In genomic region chr9:133712221-133713100, GRCh38 we compare ENCODE assay signal across 19 cellular contexts. TPM values are rescaled to one million over a fixed set of nuclear protein-coding genes. Genes with fewer than 3 reads are reported as not detected.
DNase-seq lines count a peak whose midpoint lies in the region; ATAC-seq and TF ChIP-seq lines count a peak whose summit lies in the region.
"Had no signal": no experiment of that assay in that cellular context is flagged by ENCODE, and none has a peak within 500 bp of the region (broad histone marks: within the 10 kb centered on the region; RNA-seq: fewer than 3 reads in every experiment).

No MANE protein-coding gene starts in this region.

- H3K4me1 ChIP-seq in lower lobe of right lung (peaks cover 22% of the 10 kb centered on the region), upper lobe of right lung (peaks cover 8% of the 10 kb centered on the region), foreskin keratinocyte (no peaks in the 10 kb centered on the region)
- H3K4me1 ChIP-seq: HAP-1 had no signal

- H3K27me3 Mint-ChIP-seq in activated naive CD4-positive, alpha-beta T cell treated with anti-CD3 and anti-CD28 coated beads for 36 hours (ENCODE audit: low read depth), result no peaks in the 10 kb centered on the region

- H3K36me3 Mint-ChIP-seq in activated naive CD4-positive, alpha-beta T cell treated with anti-CD3 and anti-CD28 coated beads for 36 hours (ENCODE audit: low read depth), result no peaks in the 10 kb centered on the region
- H3K36me3 Mint-ChIP-seq: activated CD4-positive, alpha-beta memory T cell treated with anti-CD3 and anti-CD28 coated beads for 36 hours; CD8-positive, alpha-beta memory T cell had no signal

- DNase-seq in activated naive CD4-positive, alpha-beta T cell treated with anti-CD3 and anti-CD28 coated beads for 36 hours, result peak; percentile 2
- DNase-seq in activated naive CD4-positive, alpha-beta T cell (lab: John Stamatoyannopoulos, UW), result no peak
- DNase-seq in WERI-Rb-1 (no peak), lower lobe of right lung (no peak), upper lobe of right lung (peak; percentile 44), NCI-H526 (lab: John Stamatoyannopoulos, UW) (no peak), foreskin keratinocyte (no peak)
- DNase-seq: activated CD4-positive, alpha-beta memory T cell treated with anti-CD3 and anti-CD28 coated beads for 36 hours; activated T-cell treated with anti-CD3 and anti-CD28 coated beads, Interleukin-2, amount 50 U/mL, for 72 hours; NCI-H187 treated with DMSO at 0.1 percent for 48 hours; NCI-H446; NK-92 treated with Interleukin-12 subunit alpha and Interleukin-12 subunit beta, amount 100 ng/mL, for 24 hours; stimulated activated CD4-positive, alpha-beta T cell treated with anti-CD3 and anti-CD28 coated beads, Interleukin-12 subunit alpha, Interleukin-12 subunit beta, amount 100 ng/mL, for 4 hours; testis had no signal

- CTCF ChIA-PET in activated naive CD4-positive, alpha-beta T cell treated with anti-CD3 and anti-CD28 coated beads for 36 hours (lab: Charles Lee), result no interaction called here

- no peak for TF ChIP-seq CTCF in WERI-Rb-1 (IDR thresholded peaks at IDR 0.05; ENCODE audit: low read depth, low read length)
- no peak for TF ChIP-seq CTCF in lower lobe of right lung (IDR thresholded peaks at IDR 0.05)
- TF ChIP-seq CTCF in upper lobe of right lung (IDR thresholded peaks at IDR 0.05), result no peak
- TF ChIP-seq CTCF in foreskin keratinocyte (conservative IDR thresholded peaks at IDR 0.05), result no peak

- H3K4me3 ChIP-seq in WERI-Rb-1 (ENCODE audit: low read depth, low read length) (no peak overlapping the region), lower lobe of right lung (no peak overlapping the region), upper lobe of right lung (no peak overlapping the region)
- H3K4me3 ChIP-seq: cardiac muscle cell, HAP-1, lung, testis had no signal

- no peak overlapping the region for H3K27ac Mint-ChIP-seq in activated naive CD4-positive, alpha-beta T cell treated with anti-CD3 and anti-CD28 coated beads for 36 hours
- H3K27ac Mint-ChIP-seq: activated CD4-positive, alpha-beta memory T cell treated with anti-CD3 and anti-CD28 coated beads for 36 hours; activated T-cell treated with anti-CD3 and anti-CD28 coated beads, Interleukin-2, amount 50 U/mL, for 72 hours had no signal

- no peak overlapping the region for H3K4me3 Mint-ChIP-seq in activated naive CD4-positive, alpha-beta T cell treated with anti-CD3 and anti-CD28 coated beads for 36 hours
- H3K4me3 Mint-ChIP-seq: activated CD4-positive, alpha-beta memory T cell treated with anti-CD3 and anti-CD28 coated beads for 36 hours; activated T-cell treated with anti-CD3 and anti-CD28 coated beads, Interleukin-2, amount 50 U/mL, for 72 hours; CD8-positive, alpha-beta memory T cell had no signal

- H3K27ac ChIP-seq in WERI-Rb-1 (peak overlapping the region; percentile 88), lower lobe of right lung (peak overlapping the region; percentile 64), upper lobe of right lung (peak overlapping the region; percentile 70), foreskin keratinocyte (no peak overlapping the region)
- H3K27ac ChIP-seq: cardiac muscle cell, testis had no signal

- intact Hi-C loops in activated naive CD4-positive, alpha-beta T cell treated with anti-CD3 and anti-CD28 coated beads for 36 hours (cut with micrococcal nuclease), result no loop called here
- intact Hi-C loops in lower lobe of right lung (cut with DNase I) (no loop called here), upper lobe of right lung (cut with DNase I) (no loop called here)

- no peaks in the 10 kb centered on the region for H3K27me3 ChIP-seq in WERI-Rb-1 (ENCODE audit: insufficient read depth, low read depth, severe bottlenecking)
- no peaks in the 10 kb centered on the region for H3K27me3 ChIP-seq in lower lobe of right lung (ENCODE audit: low read depth)
- H3K27me3 ChIP-seq in upper lobe of right lung, result no peaks in the 10 kb centered on the region
- no peaks in the 10 kb centered on the region for H3K27me3 ChIP-seq in foreskin keratinocyte
- H3K27me3 ChIP-seq: cardiac muscle cell, testis had no signal

- ATAC-seq in lower lobe of right lung (no peak), upper lobe of right lung (no peak), HG03378 (IDR thresholded peaks at IDR 0.05; ENCODE audit: unreplicated experiment) (no peak), foreskin keratinocyte (no peak)
- ATAC-seq: activated T-cell treated with anti-CD3 and anti-CD28 coated beads, Interleukin-2, amount 50 U/mL, for 72 hours had no signal

- H3K36me3 ChIP-seq in WERI-Rb-1, result no peaks in the 10 kb centered on the region
- H3K36me3 ChIP-seq in lower lobe of right lung, result no peaks in the 10 kb centered on the region
- no peaks in the 10 kb centered on the region for H3K36me3 ChIP-seq in upper lobe of right lung
- H3K36me3 ChIP-seq: cardiac muscle cell, HAP-1 had no signal

- H3K9me3 Mint-ChIP-seq in activated naive CD4-positive, alpha-beta T cell treated with anti-CD3 and anti-CD28 coated beads for 36 hours, result no peaks in the 10 kb centered on the region
- H3K9me3 Mint-ChIP-seq: activated CD4-positive, alpha-beta memory T cell treated with anti-CD3 and anti-CD28 coated beads for 36 hours; activated T-cell treated with anti-CD3 and anti-CD28 coated beads, Interleukin-2, amount 50 U/mL, for 72 hours; CD8-positive, alpha-beta memory T cell had no signal

- peaks cover 19% of the 10 kb centered on the region for H3K4me1 Mint-ChIP-seq in activated naive CD4-positive, alpha-beta T cell treated with anti-CD3 and anti-CD28 coated beads for 36 hours (ENCODE audit: low read depth)

- H3K9me3 ChIP-seq in WERI-Rb-1 (ENCODE audit: severe bottlenecking) (no peaks in the 10 kb centered on the region), lower lobe of right lung (no peaks in the 10 kb centered on the region), upper lobe of right lung (no peaks in the 10 kb centered on the region)
- H3K9me3 ChIP-seq: HAP-1, testis had no signal

RNA-seq across cellular contexts. Expression of gene SARDH, which starts 25.7 kb away (rescaled TPM):
- total RNA-seq in activated naive CD4-positive, alpha-beta T cell treated with anti-CD3 and anti-CD28 coated beads for 36 hours, result 1 to 10 TPM; 7.7 TPM
- total RNA-seq in lower lobe of right lung (3.4 TPM), upper lobe of right lung (6.8 TPM), foreskin keratinocyte (not detected in 2 replicates)
- 0.06 and 0.07 TPM in 2 replicates for polyA plus RNA-seq in foreskin keratinocyte

Comparison
In these comparisons a context has a peak if more than half of its experiments do, and no peak if none do; other contexts are left out.
1. DNase-seq: peak in activated naive CD4-positive, alpha-beta T cell treated with anti-CD3 and anti-CD28 coated beads for 36 hours (single experiment) and upper lobe of right lung (single experiment); none in activated naive CD4-positive, alpha-beta T cell (0 of 4), WERI-Rb-1 (single experiment), lower lobe of right lung (single experiment), NCI-H526 (0 of 2) and foreskin keratinocyte (0 of 2).